ENCODE assay signal across 8 cellular contexts in genomic region chr16:8674413-8675022, GRCh38. TPM values are rescaled to one million over a fixed set of nuclear protein-coding genes. Genes with fewer than 3 reads are reported as not detected.
DNase-seq lines count a peak whose midpoint lies in the region; ATAC-seq and TF ChIP-seq lines count a peak whose summit lies in the region.

Gene ABAT, plus strand, starts transcription at chr16:8674617. Its CDS starts 61,123 bp downstream, at chr16:8735740.

- H3K4me3 Mint-ChIP-seq in IgD-negative memory B cell (peak within 1 kb of the TSS; percentile 84 to 94 (median 92)), nephron progenitor cell (peak within 1 kb of the TSS; percentile 90)
- peak within 1 kb of the TSS; percentile 82 for H3K4me3 Mint-ChIP-seq in stimulated activated naive CD8-positive, alpha-beta T cell treated with anti-CD3 and anti-CD28 coated beads, Interleukin-15, Interleukin-2, amounts not matched to agents 100 ng/mL and 50 ng/mL, for 24 hours

- H3K9me3 Mint-ChIP-seq in IgD-negative memory B cell = peaks cover 0 to 2% (median under 1%) of the 10 kb centered on the region in 3 donors
- H3K9me3 Mint-ChIP-seq in nephron progenitor cell = peaks cover 11% of the 10 kb centered on the region
- H3K9me3 Mint-ChIP-seq in stimulated activated naive CD8-positive, alpha-beta T cell treated with anti-CD3 and anti-CD28 coated beads, Interleukin-15, Interleukin-2, amounts not matched to agents 100 ng/mL and 50 ng/mL, for 24 hours = peaks cover 1% of the 10 kb centered on the region

- peaks cover 5 to 16% (median 15%) of the 10 kb centered on the region in 3 donors for H3K4me1 Mint-ChIP-seq in IgD-negative memory B cell
- peaks cover 33% of the 10 kb centered on the region for H3K4me1 Mint-ChIP-seq in nephron progenitor cell
- H3K4me1 Mint-ChIP-seq in stimulated activated naive CD8-positive, alpha-beta T cell treated with anti-CD3 and anti-CD28 coated beads, Interleukin-15, Interleukin-2, amounts not matched to agents 100 ng/mL and 50 ng/mL, for 24 hours (ENCODE audit: low read depth) = peaks cover 34% of the 10 kb centered on the region

- ATAC-seq in GM21619 (IDR thresholded peaks at IDR 0.05; ENCODE audit: unreplicated experiment) = peak; percentile 99

- peak within 1 kb of the TSS; percentile 17 to 87 (median 63) for H3K27ac Mint-ChIP-seq in IgD-negative memory B cell
- no peak within 1 kb of the TSS for H3K27ac Mint-ChIP-seq in nephron progenitor cell
- peak within 1 kb of the TSS; percentile 85 for H3K27ac Mint-ChIP-seq in stimulated activated naive CD8-positive, alpha-beta T cell treated with anti-CD3 and anti-CD28 coated beads, Interleukin-15, Interleukin-2, amounts not matched to agents 100 ng/mL and 50 ng/mL, for 24 hours

- H3K27me3 Mint-ChIP-seq in IgD-negative memory B cell = no peaks in the 10 kb centered on the region
- peaks cover 49% of the 10 kb centered on the region for H3K27me3 Mint-ChIP-seq in nephron progenitor cell (ENCODE audit: low read depth, poor library complexity)
- H3K27me3 Mint-ChIP-seq in stimulated activated naive CD8-positive, alpha-beta T cell treated with anti-CD3 and anti-CD28 coated beads, Interleukin-15, Interleukin-2, amounts not matched to agents 100 ng/mL and 50 ng/mL, for 24 hours = no peaks in the 10 kb centered on the region

- TF ChIP-seq CTCF in fibroblast of pulmonary artery (IDR thresholded peaks at IDR 0.05; ENCODE audit: low read length, missing control alignments) (no peak), nephron progenitor cell (IDR thresholded peaks at IDR 0.05) (no peak)

- H3K36me3 Mint-ChIP-seq in IgD-negative memory B cell (peaks cover 4% of the 10 kb centered on the region), nephron progenitor cell (ENCODE audit: low read depth) (peaks cover 7% of the 10 kb centered on the region)
- H3K36me3 Mint-ChIP-seq in stimulated activated naive CD8-positive, alpha-beta T cell treated with anti-CD3 and anti-CD28 coated beads, Interleukin-15, Interleukin-2, amounts not matched to agents 100 ng/mL and 50 ng/mL, for 24 hours (ENCODE audit: low read depth) = peaks cover 8% of the 10 kb centered on the region

- peak within 1 kb of the TSS; percentile 66 for H3K4me3 ChIP-seq in fibroblast of pulmonary artery (replicated peaks; ENCODE audit: low read depth, low read length)

- DNase-seq in DMS79 (lab: John Stamatoyannopoulos, UW) (peak; percentile 14), RPMI7951 (ENCODE audit: low read depth) (peak; percentile 81), fibroblast of pulmonary artery (ENCODE audit: low read depth) (peak; percentile 68), nephron progenitor cell (peak; percentile 93)
- peak; percentile 83 for DNase-seq in activated T-helper 9 cell treated with anti-CD3 and anti-CD28 coated beads, Interleukin-2, amount 50 U/mL, for 16 hours (ENCODE audit: low read depth)

RNA-seq across cellular contexts. Expression of gene ABAT, which starts in this region (rescaled TPM):
- polyA plus RNA-seq in IgD-negative memory B cell = 3.3 TPM
- 3.1 and 3.5 TPM in 2 replicates for total RNA-seq in RPMI7951 (2014; rRNA removed; shearing (Covaris generic))

Comparison
In these comparisons a context has a peak if more than half of its experiments do, and no peak if none do; other contexts are left out.
1. Peak in every context shown above with its lines: DNase-seq, ATAC-seq and H3K4me3 ChIP-seq.
2. DNase-seq: peak in every context shown above with its lines; median percentile 93 in nephron progenitor cell; 83 in activated T-helper 9 cell treated with anti-CD3 and anti-CD28 coated beads, Interleukin-2, amount 50 U/mL, for 16 hours; 81 in RPMI7951; 68 in fibroblast of pulmonary artery; 14 in DMS79.